1 cellular context compared by ENCODE assay signal in the genomic region with DNA sequence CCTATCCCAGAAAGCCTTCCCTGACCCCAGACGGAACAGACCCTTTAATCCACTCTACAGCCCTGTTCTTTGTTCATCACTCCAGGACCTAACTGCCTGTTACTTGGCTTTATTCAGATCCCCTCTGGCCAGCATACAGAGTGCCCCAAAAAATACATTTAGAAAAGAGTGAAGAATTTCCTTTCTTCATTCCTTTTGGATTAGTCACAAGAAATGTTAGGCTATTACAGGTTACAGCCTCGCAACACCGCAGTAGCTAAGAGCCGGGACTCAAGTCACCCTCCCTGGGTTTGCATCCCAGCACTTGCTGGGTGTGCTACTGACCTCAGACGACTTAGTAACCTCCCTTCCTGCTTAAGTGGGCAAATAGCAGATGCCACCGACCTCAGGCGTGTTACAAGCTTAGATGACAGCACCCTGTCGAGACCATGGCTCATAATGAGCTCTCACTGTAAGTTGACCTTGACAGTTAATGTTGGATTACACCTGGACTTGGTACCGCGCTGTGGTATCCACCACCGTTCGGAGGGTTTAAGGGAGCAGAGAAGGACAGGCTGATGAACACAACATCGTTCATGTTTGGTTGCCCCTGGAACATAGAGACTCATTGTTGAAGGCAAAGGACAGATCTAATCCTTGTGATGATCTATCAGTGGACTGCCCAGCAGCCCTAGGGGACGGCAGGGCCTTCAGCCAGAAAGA.
TF ChIP-seq lines count a peak whose summit lies in the region.

No MANE protein-coding gene starts in this region.

TF ChIP-seq in HepG2, 621 proteins besides CTCF, POLR2A, EP300 and RAD21 (continued from another document and continues in another):
- TF ChIP-seq, protein P1, sequence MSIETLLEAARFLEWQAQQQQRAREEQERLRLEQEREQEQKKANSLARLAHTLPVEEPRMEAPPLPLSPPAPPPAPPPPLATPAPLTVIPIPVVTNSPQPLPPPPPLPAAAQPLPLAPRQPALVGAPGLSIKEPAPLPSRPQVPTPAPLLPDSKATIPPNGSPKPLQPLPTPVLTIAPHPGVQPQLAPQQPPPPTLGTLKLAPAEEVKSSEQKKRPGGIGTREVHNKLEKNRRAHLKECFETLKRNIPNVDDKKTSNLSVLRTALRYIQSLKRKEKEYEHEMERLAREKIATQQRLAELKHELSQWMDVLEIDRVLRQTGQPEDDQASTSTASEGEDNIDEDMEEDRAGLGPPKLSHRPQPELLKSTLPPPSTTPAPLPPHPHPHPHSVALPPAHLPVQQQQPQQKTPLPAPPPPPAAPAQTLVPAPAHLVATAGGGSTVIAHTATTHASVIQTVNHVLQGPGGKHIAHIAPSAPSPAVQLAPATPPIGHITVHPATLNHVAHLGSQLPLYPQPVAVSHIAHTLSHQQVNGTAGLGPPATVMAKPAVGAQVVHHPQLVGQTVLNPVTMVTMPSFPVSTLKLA (IDR thresholded peaks at IDR 0.05), result peak; percentile 16; the same call in 1 of the 2 replicates
- peak; percentile 58 for TF ChIP-seq IRF2 (CRISPR knock-in tag; IDR thresholded peaks at IDR 0.05)
- TF ChIP-seq ZNF12 (CRISPR knock-in tag; IDR thresholded peaks at IDR 0.05), result no peak; the same call in 1 of the 2 replicates
- TF ChIP-seq ZNF646 (CRISPR knock-in tag; IDR thresholded peaks at IDR 0.05), result no peak
- peak; percentile 96 for TF ChIP-seq SKI (IDR thresholded peaks at IDR 0.05; ENCODE audit: partially characterized antibody)
- peak; percentile 37; the same call in 1 of the 2 replicates for TF ChIP-seq ZNF614 (CRISPR knock-in tag; IDR thresholded peaks at IDR 0.05; ENCODE audit: borderline replicate concordance)
- TF ChIP-seq HNRNPH1 (optimal IDR thresholded peaks at IDR 0.05; ENCODE audit: low read depth, low read length), result no peak
- TF ChIP-seq, protein P2, sequence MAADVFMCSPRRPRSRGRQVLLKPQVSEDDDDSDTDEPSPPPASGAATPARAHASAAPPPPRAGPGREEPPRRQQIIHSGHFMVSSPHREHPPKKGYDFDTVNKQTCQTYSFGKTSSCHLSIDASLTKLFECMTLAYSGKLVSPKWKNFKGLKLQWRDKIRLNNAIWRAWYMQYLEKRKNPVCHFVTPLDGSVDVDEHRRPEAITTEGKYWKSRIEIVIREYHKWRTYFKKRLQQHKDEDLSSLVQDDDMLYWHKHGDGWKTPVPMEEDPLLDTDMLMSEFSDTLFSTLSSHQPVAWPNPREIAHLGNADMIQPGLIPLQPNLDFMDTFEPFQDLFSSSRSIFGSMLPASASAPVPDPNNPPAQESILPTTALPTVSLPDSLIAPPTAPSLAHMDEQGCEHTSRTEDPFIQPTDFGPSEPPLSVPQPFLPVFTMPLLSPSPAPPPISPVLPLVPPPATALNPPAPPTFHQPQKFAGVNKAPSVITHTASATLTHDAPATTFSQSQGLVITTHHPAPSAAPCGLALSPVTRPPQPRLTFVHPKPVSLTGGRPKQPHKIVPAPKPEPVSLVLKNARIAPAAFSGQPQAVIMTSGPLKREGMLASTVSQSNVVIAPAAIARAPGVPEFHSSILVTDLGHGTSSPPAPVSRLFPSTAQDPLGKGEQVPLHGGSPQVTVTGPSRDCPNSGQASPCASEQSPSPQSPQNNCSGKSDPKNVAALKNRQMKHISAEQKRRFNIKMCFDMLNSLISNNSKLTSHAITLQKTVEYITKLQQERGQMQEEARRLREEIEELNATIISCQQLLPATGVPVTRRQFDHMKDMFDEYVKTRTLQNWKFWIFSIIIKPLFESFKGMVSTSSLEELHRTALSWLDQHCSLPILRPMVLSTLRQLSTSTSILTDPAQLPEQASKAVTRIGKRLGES (CRISPR knock-in tag; IDR thresholded peaks at IDR 0.05; ENCODE audit: borderline replicate concordance), result no peak
- TF ChIP-seq CBX1 (IDR thresholded peaks at IDR 0.05; ENCODE audit: low read depth), result no peak
- TF ChIP-seq ZSCAN9 (CRISPR knock-in tag; IDR thresholded peaks at IDR 0.05; ENCODE audit: borderline replicate concordance), result no peak; the same call in 1 of the 2 replicates
- TF ChIP-seq, protein P3, sequence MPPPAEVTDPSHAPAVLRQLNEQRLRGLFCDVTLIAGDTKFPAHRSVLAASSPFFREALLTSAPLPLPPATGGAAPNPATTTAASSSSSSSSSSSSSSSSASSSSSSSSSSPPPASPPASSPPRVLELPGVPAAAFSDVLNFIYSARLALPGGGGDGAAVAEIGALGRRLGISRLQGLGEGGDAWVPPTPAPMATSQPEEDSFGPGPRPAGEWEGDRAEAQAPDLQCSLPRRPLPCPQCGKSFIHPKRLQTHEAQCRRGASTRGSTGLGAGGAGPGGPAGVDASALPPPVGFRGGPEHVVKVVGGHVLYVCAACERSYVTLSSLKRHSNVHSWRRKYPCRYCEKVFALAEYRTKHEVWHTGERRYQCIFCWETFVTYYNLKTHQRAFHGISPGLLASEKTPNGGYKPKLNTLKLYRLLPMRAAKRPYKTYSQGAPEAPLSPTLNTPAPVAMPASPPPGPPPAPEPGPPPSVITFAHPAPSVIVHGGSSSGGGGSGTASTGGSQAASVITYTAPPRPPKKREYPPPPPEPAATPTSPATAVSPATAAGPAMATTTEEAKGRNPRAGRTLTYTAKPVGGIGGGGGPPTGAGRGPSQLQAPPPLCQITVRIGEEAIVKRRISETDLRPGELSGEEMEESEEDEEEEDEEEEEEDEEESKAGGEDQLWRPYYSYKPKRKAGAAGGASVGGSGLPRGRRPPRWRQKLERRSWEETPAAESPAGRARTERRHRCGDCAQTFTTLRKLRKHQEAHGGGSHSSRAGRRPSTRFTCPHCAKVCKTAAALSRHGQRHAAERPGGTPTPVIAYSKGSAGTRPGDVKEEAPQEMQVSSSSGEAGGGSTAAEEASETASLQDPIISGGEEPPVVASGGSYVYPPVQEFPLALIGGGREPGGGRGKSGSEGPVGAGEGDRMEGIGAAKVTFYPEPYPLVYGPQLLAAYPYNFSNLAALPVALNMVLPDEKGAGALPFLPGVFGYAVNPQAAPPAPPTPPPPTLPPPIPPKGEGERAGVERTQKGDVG (CRISPR knock-in tag; IDR thresholded peaks at IDR 0.05; ENCODE audit: borderline replicate concordance), result 0 out of 2 replicates have a peak, but pooled peaks have one; percentile 66
- no peak for TF ChIP-seq ZBTB8A (CRISPR knock-in tag; IDR thresholded peaks at IDR 0.05; ENCODE audit: borderline replicate concordance, low read depth)
- TF ChIP-seq ZNF431 (CRISPR knock-in tag; IDR thresholded peaks at IDR 0.05; ENCODE audit: borderline replicate concordance, low read depth), result peak; percentile 66; the same call in 1 of the 2 replicates
- TF ChIP-seq HNF1A (IDR thresholded peaks at IDR 0.05; ENCODE audit: low read depth), result no peak
- no peak for TF ChIP-seq HNF1A (CRISPR knock-in tag; IDR thresholded peaks at IDR 0.05; ENCODE audit: borderline replicate concordance)
- no peak for TF ChIP-seq XRCC5 (optimal IDR thresholded peaks at IDR 0.05; ENCODE audit: low read length)
- no peak for TF ChIP-seq ZNF605 (CRISPR knock-in tag; IDR thresholded peaks at IDR 0.05)
- no peak for TF ChIP-seq SNAPC2 (CRISPR knock-in tag; IDR thresholded peaks at IDR 0.05)
- TF ChIP-seq, protein P4, sequence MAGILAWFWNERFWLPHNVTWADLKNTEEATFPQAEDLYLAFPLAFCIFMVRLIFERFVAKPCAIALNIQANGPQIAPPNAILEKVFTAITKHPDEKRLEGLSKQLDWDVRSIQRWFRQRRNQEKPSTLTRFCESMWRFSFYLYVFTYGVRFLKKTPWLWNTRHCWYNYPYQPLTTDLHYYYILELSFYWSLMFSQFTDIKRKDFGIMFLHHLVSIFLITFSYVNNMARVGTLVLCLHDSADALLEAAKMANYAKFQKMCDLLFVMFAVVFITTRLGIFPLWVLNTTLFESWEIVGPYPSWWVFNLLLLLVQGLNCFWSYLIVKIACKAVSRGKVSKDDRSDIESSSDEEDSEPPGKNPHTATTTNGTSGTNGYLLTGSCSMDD (CRISPR knock-in tag; IDR thresholded peaks at IDR 0.05), result no peak
- TF ChIP-seq ZSCAN5A (CRISPR knock-in tag; IDR thresholded peaks at IDR 0.05; ENCODE audit: borderline replicate concordance), result no peak
- peak; percentile 59; the same call in 1 of the 2 replicates for TF ChIP-seq HOXA3 (CRISPR knock-in tag; IDR thresholded peaks at IDR 0.05)
- no peak for TF ChIP-seq HES4 (CRISPR knock-in tag; IDR thresholded peaks at IDR 0.05; ENCODE audit: borderline replicate concordance)
- TF ChIP-seq LCORL (IDR thresholded peaks at IDR 0.05), result no peak
- peak; percentile 52 for TF ChIP-seq LCORL (CRISPR knock-in tag; IDR thresholded peaks at IDR 0.05)
- peak; percentile 20; the same call in 1 of the 2 replicates for TF ChIP-seq ELF3 (CRISPR knock-in tag; IDR thresholded peaks at IDR 0.05)
- no peak for TF ChIP-seq NONO (IDR thresholded peaks at IDR 0.05)
- TF ChIP-seq NONO (CRISPR knock-in tag; conservative IDR thresholded peaks at IDR 0.05), result peak; percentile 77; the same call in 1 of the 2 replicates
- TF ChIP-seq MTF2 (CRISPR knock-in tag; IDR thresholded peaks at IDR 0.05; ENCODE audit: borderline replicate concordance), result no peak
- peak; percentile 67; the same call in 1 of the 2 replicates for TF ChIP-seq DPF2 (CRISPR knock-in tag; IDR thresholded peaks at IDR 0.05; ENCODE audit: borderline replicate concordance, low read depth)
- no peak for TF ChIP-seq ZNF570 (CRISPR knock-in tag; IDR thresholded peaks at IDR 0.05; ENCODE audit: borderline replicate concordance)
- TF ChIP-seq ZNF501 (CRISPR knock-in tag; IDR thresholded peaks at IDR 0.05), result 0 out of 2 replicates have a peak, but pooled peaks have one; percentile 54
- TF ChIP-seq ZFY (CRISPR knock-in tag; IDR thresholded peaks at IDR 0.05), result peak; percentile 29; the same call in 1 of the 2 replicates
- peak; percentile 49 for TF ChIP-seq THAP11 (CRISPR knock-in tag; IDR thresholded peaks at IDR 0.05)
